In the genomic region with DNA sequence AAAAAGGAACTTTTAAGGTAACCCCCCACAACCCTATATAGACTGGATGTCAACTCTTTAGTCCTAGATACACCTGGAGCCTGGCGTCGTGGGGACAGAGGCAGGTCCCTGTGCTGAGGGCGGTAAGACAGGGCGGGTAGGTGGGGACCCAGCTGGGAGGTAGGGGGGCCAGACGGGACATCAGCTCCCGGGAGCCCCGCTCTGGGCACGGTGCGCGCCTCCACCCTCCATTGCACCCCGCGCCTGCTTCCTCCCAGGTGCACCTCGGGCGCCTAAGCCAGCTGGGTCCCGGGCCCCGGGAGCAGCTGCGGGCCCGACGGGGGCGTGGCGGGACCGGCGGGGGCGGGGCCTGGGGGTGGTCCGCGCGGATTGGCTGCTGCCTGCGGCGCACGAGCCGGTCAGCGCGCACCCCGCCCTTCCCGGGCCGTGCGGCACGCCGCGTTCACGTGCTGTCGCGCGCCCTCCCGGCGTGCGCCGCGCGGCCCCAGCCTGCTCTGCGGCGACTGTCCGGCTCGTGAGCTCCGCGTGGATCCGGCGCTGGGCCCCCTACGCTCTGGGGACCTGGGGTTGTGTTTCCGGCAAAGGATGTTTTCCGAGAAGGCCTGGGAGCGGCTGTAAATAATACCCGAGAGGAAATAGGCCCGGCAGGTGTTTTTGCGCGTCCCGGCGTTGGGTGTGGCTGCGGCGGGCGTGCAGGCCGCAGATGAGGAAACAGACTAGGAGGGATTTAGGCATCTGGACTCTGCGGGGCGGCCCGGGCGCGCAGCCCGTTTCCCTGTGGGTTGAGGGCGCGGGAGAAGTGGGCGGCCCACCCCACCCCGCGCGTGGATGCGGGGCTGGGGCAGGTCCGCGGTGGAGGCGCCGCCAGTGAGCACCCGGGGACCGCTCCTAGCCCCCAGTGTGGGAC, we compare ENCODE assay signal across 8 cellular contexts. TPM values are rescaled to one million over a fixed set of nuclear protein-coding genes. Genes with fewer than 3 reads are reported as not detected.
A peak's percentile ranks its signal among the peaks of the same experiment; 100 is the strongest.
DNase-seq lines count a peak whose midpoint lies in the region; ATAC-seq and TF ChIP-seq lines count a peak whose summit lies in the region.

No MANE protein-coding gene starts in this region.

- WGBS in ovary, 3 donors: 0 to 1% (median 0%) methylated on average over 46 to 91 of the region's 91 CpGs
- under 1% methylated on average over 91 of the region's 91 CpGs for WGBS in thymus

- H4K20me1 ChIP-seq in Karpas-422 (ENCODE audit: insufficient read depth, low read depth, low read length): peaks cover 19% of the 10 kb centered on the region; the same call in 1 of the 2 replicates

- H2AFZ ChIP-seq in Karpas-422 (ENCODE audit: low read length): peak overlapping the region; percentile 51; the same call in 1 of the 2 replicates

- peak; percentile 80 for TF ChIP-seq POLR2A in ovary (IDR thresholded peaks at IDR 0.05)

- in situ Hi-C loops in SK-MEL-5 (cut with HindIII; ENCODE audit: low pct_unique_long_range_greater_than_20kb, low sequenced_read_pairs): no loop called here

- intact Hi-C loops in ovary (cut with DNase I): loop anchor here in 2 of 4 donors (2.0 kb wide), 1 partner anchor 39 kb away; a partner anchor contains a TSS

- peaks cover 14% of the 10 kb centered on the region for H3K4me1 ChIP-seq in Karpas-422 (ENCODE audit: low read length)
- peaks cover 5% of the 10 kb centered on the region for H3K4me1 ChIP-seq in ovary (ENCODE audit: insufficient read depth)
- peaks cover 13% of the 10 kb centered on the region for H3K4me1 ChIP-seq in thymus (ENCODE audit: control insufficient read depth, insufficient read depth, low read length)

- ATAC-seq in GM21737 (IDR thresholded peaks at IDR 0.05; ENCODE audit: unreplicated experiment): peak; percentile 91

- DNase-seq in Daoy (ENCODE audit: low read depth): peak; percentile 93
- peak; percentile 97 for DNase-seq in Karpas-422
- DNase-seq in SK-MEL-5 (ENCODE audit: low read depth, low spot score): peak; percentile 66
- DNase-seq in activated naive CD4-positive, alpha-beta T cell treated with anti-CD3 and anti-CD28 coated beads, Interleukin-2, amount 10 ng/mL, durations not matched to agents 7 days and 5 days: peak; percentile 95
- DNase-seq in glomerular visceral epithelial cell (ENCODE audit: extremely low spot score): peak; percentile 89
- peak; percentile 89 to 96 (median 93) for DNase-seq in ovary

- TF ChIP-seq EP300 in ovary (IDR thresholded peaks at IDR 0.05): no peak

- H3K9me3 ChIP-seq in Karpas-422 (ENCODE audit: low read length) (no peaks in the 10 kb centered on the region), ovary (no peaks in the 10 kb centered on the region), thymus (ENCODE audit: control insufficient read depth) (no peaks in the 10 kb centered on the region)

- peaks cover 57% of the 10 kb centered on the region for H3K4me1 Mint-ChIP-seq in activated naive CD4-positive, alpha-beta T cell treated with anti-CD3 and anti-CD28 coated beads, Interleukin-2, amount 10 ng/mL, durations not matched to agents 7 days and 5 days

- H3K36me3 ChIP-seq in Karpas-422 (ENCODE audit: insufficient read depth, low read length) (peaks cover 4% of the 10 kb centered on the region), ovary (no peaks in the 10 kb centered on the region), thymus (ENCODE audit: control insufficient read depth, insufficient read depth) (peaks cover 8% of the 10 kb centered on the region)

- H3K4me3 ChIP-seq in Karpas-422 (ENCODE audit: low read length): peak overlapping the region; percentile 93
- peak overlapping the region; percentile 75 for H3K4me3 ChIP-seq in ovary
- peak overlapping the region; percentile 91 for H3K4me3 ChIP-seq in thymus (ENCODE audit: low read length)

- TF ChIP-seq CTCF in ovary (IDR thresholded peaks at IDR 0.05): no peak

- H3K36me3 Mint-ChIP-seq in activated naive CD4-positive, alpha-beta T cell treated with anti-CD3 and anti-CD28 coated beads, Interleukin-2, amount 10 ng/mL, durations not matched to agents 7 days and 5 days: peaks cover 13% of the 10 kb centered on the region

- H3K4me3 Mint-ChIP-seq in activated naive CD4-positive, alpha-beta T cell treated with anti-CD3 and anti-CD28 coated beads, Interleukin-2, amount 10 ng/mL, durations not matched to agents 7 days and 5 days: peak overlapping the region; percentile 85

- H3K27me3 Mint-ChIP-seq in activated naive CD4-positive, alpha-beta T cell treated with anti-CD3 and anti-CD28 coated beads, Interleukin-2, amount 10 ng/mL, durations not matched to agents 7 days and 5 days: no peaks in the 10 kb centered on the region

- H3K79me2 ChIP-seq in Karpas-422 (ENCODE audit: low read length): peaks cover 19% of the 10 kb centered on the region

- CTCF ChIA-PET in activated naive CD4-positive, alpha-beta T cell treated with anti-CD3 and anti-CD28 coated beads, Interleukin-2, amount 10 ng/mL, durations not matched to agents 7 days and 5 days (lab: Charles Lee): interaction anchor here (0.7 to 2.8 kb wide), 4 partner anchors 9 to 39 kb away, joined by 3 to 22 read pairs (median 4); a partner anchor contains a TSS

- H3K27me3 ChIP-seq in Karpas-422 (ENCODE audit: low read length) (no peaks in the 10 kb centered on the region), ovary (no peaks in the 10 kb centered on the region), thymus (ENCODE audit: control insufficient read depth, insufficient read depth) (no peaks in the 10 kb centered on the region)

- H3K9ac ChIP-seq in Karpas-422 (ENCODE audit: low read length): peak overlapping the region; percentile 99

- H3K9me2 ChIP-seq in Karpas-422 (replicated peaks; ENCODE audit: insufficient read depth, low read length): no peaks in the 10 kb centered on the region

- H3K9me3 Mint-ChIP-seq in activated naive CD4-positive, alpha-beta T cell treated with anti-CD3 and anti-CD28 coated beads, Interleukin-2, amount 10 ng/mL, durations not matched to agents 7 days and 5 days: no peaks in the 10 kb centered on the region

- peak overlapping the region; percentile 90 for H3K4me2 ChIP-seq in Karpas-422 (ENCODE audit: low read depth, low read length, poor library complexity, severe bottlenecking)

- H3K27ac ChIP-seq in Karpas-422 (ENCODE audit: low read length) (peak overlapping the region; percentile 77), ovary (peak overlapping the region; percentile 77 to 88), thymus (ENCODE audit: low read depth) (peak overlapping the region; percentile 91)

- H3K27ac Mint-ChIP-seq in activated naive CD4-positive, alpha-beta T cell treated with anti-CD3 and anti-CD28 coated beads, Interleukin-2, amount 10 ng/mL, durations not matched to agents 7 days and 5 days: peak overlapping the region; percentile 94

RNA-seq across cellular contexts. Expression of a gene that starts 39.1 kb away (rescaled TPM):
- total RNA-seq in Daoy (2014; rRNA removed; shearing (Covaris generic)): 9.4 and 13.3 TPM in 2 replicates
- 43.6 and 61.2 TPM in 2 replicates for total RNA-seq in Karpas-422 (2014; rRNA removed; shearing (Covaris generic); ENCODE audit: low replicate concordance)
- total RNA-seq in SK-MEL-5 (2014; rRNA removed; shearing (Covaris generic)): 17.9 and 22.8 TPM in 2 replicates
- 43.7 and 315 TPM in 2 replicates for polyA plus RNA-seq in SK-MEL-5 (2015; cell fraction: cytosol; rRNA removed)
- 48.8 and 50.4 TPM in 2 replicates for polyA plus RNA-seq in SK-MEL-5 (2015; cell fraction: nucleus; rRNA removed)
- 10 to 100 TPM; 28.7 to 60.8 (median 41.6) TPM for total RNA-seq in ovary
- polyA plus RNA-seq in ovary (10 to 100 TPM; 15.3 to 24.5 TPM), thymus (39.3 TPM)

Comparison
In these comparisons a context has a peak if more than half of its experiments do, and no peak if none do; other contexts are left out.
1. Peak in every context shown above with its lines: DNase-seq, ATAC-seq, H3K4me3 ChIP-seq and H3K27ac ChIP-seq.